Comparison of ENCODE assay signal across 11 cellular contexts in genomic region chr4:178314287-178314686, GRCh38.
"Had no signal": no experiment of that assay in that cellular context is flagged by ENCODE, and none has a peak within 500 bp of the region (broad histone marks: within the 10 kb centered on the region; RNA-seq: fewer than 3 reads in every experiment).

No MANE protein-coding gene starts in this region.

- H3K36me3 Mint-ChIP-seq: IgD-negative memory B cell had no signal

- H3K4me2 ChIP-seq: KMS-11 had no signal

- H3K4me1 ChIP-seq: HAP-1 had no signal

- ATAC-seq: HCT116, HepG2 had no signal

- H3K4me3 Mint-ChIP-seq: HFFc6, IgD-negative memory B cell had no signal

- DNase-seq: GM23248, GOT3, H7, HFFc6, KBM-7 had no signal

- H3K27ac ChIP-seq: GM23248, HL-60, KMS-11 had no signal

- H3K9me3 Mint-ChIP-seq: HFFc6 had no signal

- H3K4me3 ChIP-seq: GM23248, HAP-1 had no signal

- H3K27me3 Mint-ChIP-seq: IgD-negative memory B cell had no signal

- H3K4me1 Mint-ChIP-seq: IgD-negative memory B cell had no signal

- H3K9me3 ChIP-seq: HAP-1 had no signal

- H2AFZ ChIP-seq: GM23248 had no signal

- H3K36me3 ChIP-seq: HAP-1 had no signal

- H3K9ac ChIP-seq: GM23248, KMS-11 had no signal

- H3K27ac Mint-ChIP-seq: HFFc6, IgD-negative memory B cell had no signal
